ENCODE assay signal across 11 cellular contexts in the genomic region with DNA sequence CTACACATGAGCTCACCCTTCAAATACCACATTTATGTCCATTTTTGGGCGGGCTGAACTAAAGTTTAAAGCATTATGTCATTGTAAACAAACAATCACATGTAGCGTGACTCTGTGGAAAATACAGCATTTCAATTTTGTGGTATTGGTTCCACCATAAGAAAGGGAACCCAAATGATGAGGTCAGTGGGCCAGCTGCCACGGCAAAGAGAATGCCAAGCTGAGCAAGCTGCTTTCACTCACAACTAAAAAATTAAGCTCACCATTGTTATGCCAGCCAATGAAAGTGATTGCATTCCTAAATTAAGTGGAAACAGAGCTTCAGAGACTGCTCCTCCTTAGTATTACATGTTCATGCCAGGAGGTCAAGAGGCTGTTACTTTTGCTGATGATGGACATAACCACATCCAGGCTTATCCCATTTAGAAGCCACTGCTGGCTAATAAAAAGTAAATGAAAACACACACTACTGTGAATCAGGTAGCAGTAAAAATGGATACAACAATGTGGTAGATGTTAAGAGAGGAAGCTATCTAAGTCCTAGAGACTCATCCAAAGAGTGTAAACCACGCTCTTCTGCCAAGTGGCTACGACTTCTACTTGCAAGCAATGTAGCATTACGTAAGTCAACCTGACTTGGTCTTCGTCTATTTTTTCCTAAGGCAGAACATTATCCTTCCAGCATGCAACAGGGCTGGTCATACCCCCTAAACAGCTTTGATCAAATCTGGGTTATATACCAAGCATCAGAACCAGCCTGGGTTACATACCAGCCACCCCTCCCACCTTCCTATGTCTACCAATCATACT.
A peak's percentile ranks its signal among the peaks of the same experiment; 100 is the strongest.
DNase-seq lines count a peak whose midpoint lies in the region; ATAC-seq and TF ChIP-seq lines count a peak whose summit lies in the region.
"Had no signal": no experiment of that assay in that cellular context is flagged by ENCODE, and none has a peak within 500 bp of the region (broad histone marks: within the 10 kb centered on the region; RNA-seq: fewer than 3 reads in every experiment).

No MANE protein-coding gene starts in this region.

- H3K36me3 Mint-ChIP-seq in activated naive CD8-positive, alpha-beta T cell treated with anti-CD3 and anti-CD28 coated beads, Interleukin-2, amount 10 ng/mL, durations not matched to agents 7 days and 5 days = peaks cover 18% of the 10 kb centered on the region
- peaks cover 3% of the 10 kb centered on the region for H3K36me3 Mint-ChIP-seq in T-helper 2 cell treated with Interferon-gamma antibody and Interleukin-4, amounts not matched to agents 5 μg/mL and 100 μg/mL, for 36 hours (ENCODE audit: low read depth)
- H3K36me3 Mint-ChIP-seq in Calu3 (ENCODE audit: insufficient read depth, unreplicated experiment) = no peaks in the 10 kb centered on the region

- in situ Hi-C loops in IMR-90 (cut with MboI; ENCODE audit: low sequenced_read_pairs) = no loop called here

- BruUV-seq in IMR-90 (replicated peaks; lab: Mats Ljungman, UMichigan) (no TSS peak), Calu3 (replicated peaks; lab: Mats Ljungman, UMichigan) (no TSS peak)

- H2AFZ ChIP-seq in IMR-90 (replicated peaks; ENCODE audit: low read length, poor library complexity) = no peak overlapping the region

- POLR2A ChIA-PET in IMR-90 (lab: Charles Lee; ENCODE audit: unreplicated experiment) = no interaction called here
- POLR2A ChIA-PET in activated naive CD8-positive, alpha-beta T cell treated with anti-CD3 and anti-CD28 coated beads, Interleukin-2, amount 10 ng/mL, durations not matched to agents 7 days and 5 days (lab: Charles Lee) = interaction anchor here (0.6 kb wide), 1 partner anchor 87 kb away, joined by 3 read pairs; no protein-coding TSS in a partner anchor

- peaks cover 7% of the 10 kb centered on the region for H3K9me1 ChIP-seq in IMR-90 (ENCODE audit: insufficient read depth, low read length)

- H3K4me1 ChIP-seq in IMR-90 (ENCODE audit: control insufficient read depth, insufficient read depth, low read length) (peaks cover 4% of the 10 kb centered on the region), lower lobe of right lung (peaks cover 4% of the 10 kb centered on the region), Peyer's patch (peaks cover 0 to 4% (median 0%) of the 10 kb centered on the region in 4 donors)
- H3K4me1 ChIP-seq: breast epithelium had no signal

- no peaks in the 10 kb centered on the region for H4K20me1 ChIP-seq in IMR-90 (ENCODE audit: insufficient read depth, low read length)

- no peak overlapping the region for H3K4ac ChIP-seq in IMR-90 (ENCODE audit: low read depth, low read length)

- H4K5ac ChIP-seq in IMR-90 (ENCODE audit: low read depth, low read length) = no peak overlapping the region

- H3K9me3 ChIP-seq in IMR-90 (ENCODE audit: control insufficient read depth, insufficient read depth, low read length) = no peaks in the 10 kb centered on the region
- H3K9me3 ChIP-seq in lower lobe of right lung = no peaks in the 10 kb centered on the region
- H3K9me3 ChIP-seq in Peyer's patch = no peaks in the 10 kb centered on the region
- H3K9me3 ChIP-seq: breast epithelium had no signal

- no peak overlapping the region for H3K23ac ChIP-seq in IMR-90 (ENCODE audit: low read depth, low read length)

- no peaks in the 10 kb centered on the region for H3K79me1 ChIP-seq in IMR-90 (ENCODE audit: low read depth in 1 of 2, low read length in 2 of 2)

- H4K8ac ChIP-seq in IMR-90 (ENCODE audit: low read depth in 2 of 2, low read length in 2 of 2) = no peak overlapping the region

- H3K27me3 Mint-ChIP-seq in activated naive CD8-positive, alpha-beta T cell treated with anti-CD3 and anti-CD28 coated beads, Interleukin-2, amount 10 ng/mL, durations not matched to agents 7 days and 5 days = no peaks in the 10 kb centered on the region
- no peaks in the 10 kb centered on the region for H3K27me3 Mint-ChIP-seq in T-helper 2 cell treated with Interferon-gamma antibody and Interleukin-4, amounts not matched to agents 5 μg/mL and 100 μg/mL, for 36 hours (ENCODE audit: low read depth)
- no peaks in the 10 kb centered on the region for H3K27me3 Mint-ChIP-seq in Calu3 (ENCODE audit: unreplicated experiment)

- DNase-seq in AG09319 (ENCODE audit: extremely low read depth, low read depth) (peak; percentile 59), IMR-90 (peak; percentile 63), lower lobe of right lung (no peak), Peyer's patch (no peak), Calu3 (no peak), SW 1271 (lab: John Stamatoyannopoulos, UW) (no peak)
- DNase-seq in activated naive CD8-positive, alpha-beta T cell treated with anti-CD3 and anti-CD28 coated beads, Interleukin-2, amount 10 ng/mL, durations not matched to agents 7 days and 5 days = no peak
- DNase-seq in T-helper 2 cell treated with Interferon-gamma antibody and Interleukin-4, amounts not matched to agents 5 μg/mL and 100 μg/mL, for 36 hours (ENCODE audit: low spot score) = no peak
- DNase-seq: NCI-H526 had no signal

- no peak overlapping the region for H3K9ac ChIP-seq in IMR-90 (ENCODE audit: low read depth, low read length)

- no peak overlapping the region for H2AK5ac ChIP-seq in IMR-90 (ENCODE audit: low read depth, low read length)

- no CpG with 5 or more reads among the region's 7 CpGs for WGBS in IMR-90 (ENCODE audit: extremely low coverage in 2 of 2, insufficient read length in 1 of 2), 2 experiments

- intact Hi-C loops in IMR-90 (cut with micrococcal nuclease) = no loop called here
- intact Hi-C loops in lower lobe of right lung (cut with DNase I) = no loop called here
- intact Hi-C loops in Calu3 (cut with micrococcal nuclease; ENCODE audit: unreplicated experiment) = no loop called here

- dilution Hi-C loops in IMR-90 (cut with HindIII; ENCODE audit: low sequenced_read_pairs, unreplicated experiment) = no loop called here

- H3K56ac ChIP-seq in IMR-90 (ENCODE audit: extremely low read depth, insufficient read depth, low read length) = no peak overlapping the region

- peak overlapping the region; percentile 15 for H3K27ac Mint-ChIP-seq in activated naive CD8-positive, alpha-beta T cell treated with anti-CD3 and anti-CD28 coated beads, Interleukin-2, amount 10 ng/mL, durations not matched to agents 7 days and 5 days
- no peak overlapping the region for H3K27ac Mint-ChIP-seq in T-helper 2 cell treated with Interferon-gamma antibody and Interleukin-4, amounts not matched to agents 5 μg/mL and 100 μg/mL, for 36 hours
- no peak overlapping the region for H3K27ac Mint-ChIP-seq in Calu3 (ENCODE audit: unreplicated experiment)

- no peak overlapping the region for H3K4me2 ChIP-seq in IMR-90 (ENCODE audit: low read depth, low read length)

- TF ChIP-seq CTCF in AG09319 (IDR thresholded peaks at IDR 0.05; ENCODE audit: low read depth, low read length) (no peak), IMR-90 (conservative IDR thresholded peaks at IDR 0.05; ENCODE audit: low read depth, low read length) (no peak), lower lobe of right lung (IDR thresholded peaks at IDR 0.05) (no peak), Peyer's patch (IDR thresholded peaks at IDR 0.05) (no peak), Calu3 (IDR thresholded peaks at IDR 0.05; ENCODE audit: unreplicated experiment) (no peak)

- H2AK9ac ChIP-seq in IMR-90 (replicated peaks; ENCODE audit: low read depth, low read length, poor library complexity) = no peak overlapping the region

- H3K27ac ChIP-seq in IMR-90 (ENCODE audit: insufficient read depth, low read length) (no peak overlapping the region), lower lobe of right lung (no peak overlapping the region), Peyer's patch (no peak overlapping the region)

- H3K9me3 Mint-ChIP-seq in activated naive CD8-positive, alpha-beta T cell treated with anti-CD3 and anti-CD28 coated beads, Interleukin-2, amount 10 ng/mL, durations not matched to agents 7 days and 5 days = no peaks in the 10 kb centered on the region
- no peaks in the 10 kb centered on the region for H3K9me3 Mint-ChIP-seq in T-helper 2 cell treated with Interferon-gamma antibody and Interleukin-4, amounts not matched to agents 5 μg/mL and 100 μg/mL, for 36 hours
- H3K9me3 Mint-ChIP-seq in Calu3 (ENCODE audit: low read depth, unreplicated experiment) = no peaks in the 10 kb centered on the region

- no peak overlapping the region for H3K18ac ChIP-seq in IMR-90 (ENCODE audit: low read depth, low read length)

- CTCF ChIA-PET in IMR-90 (lab: Yijun Ruan, JAX) = interaction anchor here (0.6 kb wide), 1 partner anchor 115 kb away, joined by 6 read pairs; no protein-coding TSS in a partner anchor
- CTCF ChIA-PET in Calu3 (lab: Charles Lee) = no interaction called here

- H4K91ac ChIP-seq in IMR-90 (ENCODE audit: insufficient read depth, low read depth, low read length) = no peak overlapping the region

- no peak overlapping the region for H2BK120ac ChIP-seq in IMR-90 (ENCODE audit: low read depth, low read length)

- no peak overlapping the region for H3K4me3 Mint-ChIP-seq in activated naive CD8-positive, alpha-beta T cell treated with anti-CD3 and anti-CD28 coated beads, Interleukin-2, amount 10 ng/mL, durations not matched to agents 7 days and 5 days
- no peak overlapping the region for H3K4me3 Mint-ChIP-seq in T-helper 2 cell treated with Interferon-gamma antibody and Interleukin-4, amounts not matched to agents 5 μg/mL and 100 μg/mL, for 36 hours
- H3K4me3 Mint-ChIP-seq in Calu3 (ENCODE audit: low read depth, unreplicated experiment) = no peak overlapping the region

- H3K27me3 ChIP-seq in IMR-90 (ENCODE audit: control insufficient read depth, insufficient read depth, low read length) = no peaks in the 10 kb centered on the region
- no peaks in the 10 kb centered on the region for H3K27me3 ChIP-seq in lower lobe of right lung (ENCODE audit: low read depth)
- H3K27me3 ChIP-seq in Peyer's patch = no peaks in the 10 kb centered on the region
- H3K27me3 ChIP-seq: breast epithelium had no signal

- H3K14ac ChIP-seq in IMR-90 (replicated peaks; ENCODE audit: low read depth, low read length) = no peak overlapping the region

- ATAC-seq in IMR-90 (ENCODE audit: low read depth) = peak; percentile 15
- ATAC-seq in activated naive CD8-positive, alpha-beta T cell treated with anti-CD3 and anti-CD28 coated beads, Interleukin-2, amount 10 ng/mL, durations not matched to agents 7 days and 5 days (ENCODE audit: low read depth) = peak; percentile 11
- ATAC-seq in lower lobe of right lung = peak; percentile 21 to 45
- ATAC-seq: HCT116 had no signal

- no peak for TF ChIP-seq POLR2A in IMR-90 (IDR thresholded peaks at IDR 0.05; ENCODE audit: low read depth, low read length)
- TF ChIP-seq POLR2A in Peyer's patch (IDR thresholded peaks at IDR 0.05) = no peak

- H2BK15ac ChIP-seq in IMR-90 (ENCODE audit: low read depth, low read length) = no peak overlapping the region

- no peak for TF ChIP-seq RAD21 in IMR-90 (IDR thresholded peaks at IDR 0.05; ENCODE audit: low read length)

- H3K4me3 ChIP-seq in IMR-90 (ENCODE audit: insufficient read depth, low read depth, low read length) (no peak overlapping the region), lower lobe of right lung (no peak overlapping the region), Peyer's patch (no peak overlapping the region)
- H3K4me3 ChIP-seq: breast epithelium had no signal

- peaks cover 52% of the 10 kb centered on the region for H3K4me1 Mint-ChIP-seq in activated naive CD8-positive, alpha-beta T cell treated with anti-CD3 and anti-CD28 coated beads, Interleukin-2, amount 10 ng/mL, durations not matched to agents 7 days and 5 days
- peaks cover 19% of the 10 kb centered on the region for H3K4me1 Mint-ChIP-seq in T-helper 2 cell treated with Interferon-gamma antibody and Interleukin-4, amounts not matched to agents 5 μg/mL and 100 μg/mL, for 36 hours (ENCODE audit: low read depth)
- H3K4me1 Mint-ChIP-seq in Calu3 (ENCODE audit: low read depth, unreplicated experiment) = peaks cover 8% of the 10 kb centered on the region

- H2BK5ac ChIP-seq in IMR-90 (ENCODE audit: low read depth, low read length, poor library complexity, severe bottlenecking) = no peak overlapping the region

- no peak overlapping the region; the same call in 1 of the 2 replicates for H2BK20ac ChIP-seq in IMR-90 (ENCODE audit: low read depth, low read length)

- H3K36me3 ChIP-seq in IMR-90 (ENCODE audit: control insufficient read depth, insufficient read depth, low read length) (no peaks in the 10 kb centered on the region), lower lobe of right lung (no peaks in the 10 kb centered on the region), Peyer's patch (no peaks in the 10 kb centered on the region)
- H3K36me3 ChIP-seq: breast epithelium had no signal

Comparison
In these comparisons a context has a peak if more than half of its experiments do, and no peak if none do; other contexts are left out.
1. DNase-seq: peak in AG09319 (single experiment) and IMR-90 (single experiment); none in activated naive CD8-positive, alpha-beta T cell treated with anti-CD3 and anti-CD28 coated beads, Interleukin-2, amount 10 ng/mL, durations not matched to agents 7 days and 5 days (single experiment), lower lobe of right lung (single experiment), Peyer's patch (0 of 3), T-helper 2 cell treated with Interferon-gamma antibody and Interleukin-4, amounts not matched to agents 5 μg/mL and 100 μg/mL, for 36 hours (single experiment), Calu3 (single experiment) and SW 1271 (0 of 2).
2. Peak in every context shown above with its lines, with median percentiles within 50 percentile points of each other: ATAC-seq.